39 cellular contexts compared by ENCODE assay signal in the genomic region with DNA sequence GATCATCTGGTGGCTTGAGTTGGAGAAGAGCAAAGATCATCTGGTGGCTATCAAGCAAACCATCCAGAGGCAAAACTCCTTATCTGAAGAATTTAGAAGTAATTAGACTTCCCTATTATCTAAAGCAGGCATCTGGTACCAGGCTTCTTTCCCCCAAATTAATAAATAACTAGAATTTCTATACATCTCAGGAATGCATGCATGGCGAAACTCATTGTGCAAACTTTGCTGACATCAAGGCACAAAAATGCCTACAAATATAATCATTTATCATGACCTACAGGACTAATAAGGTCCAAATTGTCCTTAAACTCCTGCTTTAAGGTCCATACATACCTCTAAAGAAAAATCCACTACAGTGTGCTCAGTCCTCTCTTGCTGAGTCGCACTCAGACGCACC. TPM values are rescaled to one million over a fixed set of nuclear protein-coding genes. Genes with fewer than 3 reads are reported as not detected.
"Had no signal": no experiment of that assay in that cellular context is flagged by ENCODE, and none has a peak within 500 bp of the region (broad histone marks: within the 10 kb centered on the region; RNA-seq: fewer than 3 reads in every experiment).

No MANE protein-coding gene starts in this region.

- H3K9me3 Mint-ChIP-seq: activated CD4-positive, alpha-beta memory T cell treated with anti-CD3 and anti-CD28 coated beads for 36 hours; activated CD4-positive, alpha-beta T cell treated with anti-CD3 and anti-CD28 coated beads, Interleukin-2, amount 10 ng/mL, durations not matched to agents 24 days and 14 days; activated naive CD4-positive, alpha-beta T cell treated with anti-CD3 and anti-CD28 coated beads for 36 hours; activated naive CD8-positive, alpha-beta T cell treated with anti-CD3 and anti-CD28 coated beads for 36 hours; activated T-helper 1 cell treated with anti-CD3 and anti-CD28 coated beads, Interleukin-12 subunit alpha, Interleukin-12 subunit beta, Interleukin-2, Interleukin-4 antibody, amounts not matched to agents 30 ng/mL and 10 ng/mL and 1 ng/mL, durations not matched to agents 14 hours and 24 hours and 36 hours; central memory CD8-positive, alpha-beta T cell; T-helper 1 cell treated with Interleukin-12 subunit alpha and Interleukin-12 subunit beta and Interleukin-4 antibody, amounts not matched to agents 30 μg/mL and 1 μg/mL, for 36 hours; T-helper 2 cell treated with Interferon-gamma antibody and Interleukin-4, amounts not matched to agents 5 μg/mL and 100 μg/mL, for 36 hours had no signal

- H3K36me3 Mint-ChIP-seq: activated CD4-positive, alpha-beta memory T cell treated with anti-CD3 and anti-CD28 coated beads for 36 hours; brain had no signal

- H3K4me1 ChIP-seq: adrenal gland, ascending aorta had no signal

- H3K27ac ChIP-seq: adrenal gland, ascending aorta, cardiac muscle cell, VCaP had no signal

- H3K36me3 ChIP-seq: adrenal gland, ascending aorta had no signal

- FAIRE-seq: bronchial epithelial cell, TTC549 had no signal

- DNase-seq: activated B cell treated with CpG ODN at 0.5 μM for 24 hours; activated CD4-positive, alpha-beta memory T cell treated with anti-CD3 and anti-CD28 coated beads for 36 hours; activated CD4-positive, alpha-beta T cell treated with anti-CD3 and anti-CD28 coated beads for 4 hours; activated CD4-positive, alpha-beta T cell treated with anti-CD3 and anti-CD28 coated beads, Interleukin-2, amount 10 ng/mL, durations not matched to agents 24 days and 14 days; activated CD4-positive, alpha-beta T cell treated with anti-CD3 and anti-CD28 coated beads, Interleukin-2, amount 50 U/mL, for 1 hour; activated CD4-positive, alpha-beta T cell treated with anti-CD3 and anti-CD28 coated beads, Interleukin-2, amount 50 U/mL, for 4 hours; activated CD4-positive, CD25-positive, alpha-beta regulatory T cell treated with anti-CD3 and anti-CD28 coated beads, Interleukin-2, amount 50 U/mL, for 72 hours; activated CD8-positive, alpha-beta memory T cell treated with anti-CD3 and anti-CD28 coated beads, Interleukin-2, amount 50 U/mL, for 4 hours; activated CD8-positive, alpha-beta T cell treated with anti-CD3 and anti-CD28 coated beads for 36 hours; activated effector memory CD4-positive, alpha-beta T cell treated with anti-CD3 and anti-CD28 coated beads, Interleukin-2, amount 50 U/mL, for 16 hours; activated gamma-delta T cell treated with Interleukin-2 at 50 U/mL for 16 hours; activated naive CD4-positive, alpha-beta T cell; activated naive CD4-positive, alpha-beta T cell treated with anti-CD3 and anti-CD28 coated beads for 36 hours; activated naive CD4-positive, alpha-beta T cell treated with anti-CD3 and anti-CD28 coated beads, Interleukin-2, amount 50 U/mL, for 16 hours; activated naive CD8-positive, alpha-beta T cell treated with anti-CD3 and anti-CD28 coated beads for 36 hours; activated T-cell treated with anti-CD3 and anti-CD28 coated beads for 4 hours; activated T-cell treated with anti-CD3 and anti-CD28 coated beads, Interleukin-2, amount 50 U/mL, for 1 hour; activated T-cell treated with anti-CD3 and anti-CD28 coated beads, Interleukin-2, amount 50 U/mL, for 4 hours; activated T-cell treated with anti-CD3 and anti-CD28 coated beads, Interleukin-2, amount 50 U/mL, for 72 hours; adrenal gland; amygdala; anterior cingulate cortex; caudate nucleus; T-helper 1 cell; T-helper 2 cell; T-helper 9 cell had no signal

- H3K9me3 ChIP-seq: adrenal gland, ascending aorta had no signal

- ATAC-seq: activated CD8-positive, alpha-beta T cell treated with anti-CD3 and anti-CD28 coated beads for 36 hours; activated naive CD4-positive, alpha-beta T cell treated with anti-CD3 and anti-CD28 coated beads, Interleukin-2, amount 50 U/mL, for 72 hours; activated T-cell treated with anti-CD3 and anti-CD28 coated beads, Interleukin-2, amount 50 U/mL, for 4 hours; activated T-cell treated with anti-CD3 and anti-CD28 coated beads, Interleukin-2, amount 50 U/mL, for 72 hours; activated T-helper 17 cell treated with anti-CD3 and anti-CD28 coated beads, Interleukin-2, amount 50 U/mL, for 72 hours had no signal

- H3K27ac Mint-ChIP-seq: activated B cell treated with CpG ODN at 0.5 μM for 24 hours; activated CD4-positive, alpha-beta memory T cell treated with anti-CD3 and anti-CD28 coated beads for 36 hours; activated CD4-positive, alpha-beta T cell treated with anti-CD3 and anti-CD28 coated beads, Interleukin-2, amount 10 ng/mL, durations not matched to agents 24 days and 14 days; activated CD8-positive, alpha-beta T cell treated with anti-CD3 and anti-CD28 coated beads for 36 hours; activated naive CD4-positive, alpha-beta T cell treated with anti-CD3 and anti-CD28 coated beads for 36 hours; activated naive CD4-positive, alpha-beta T cell treated with anti-CD3 and anti-CD28 coated beads, Interleukin-2, amount 50 U/mL, for 72 hours; activated naive CD8-positive, alpha-beta T cell treated with anti-CD3 and anti-CD28 coated beads for 36 hours; activated T-cell treated with anti-CD3 and anti-CD28 coated beads, Interleukin-2, amount 50 U/mL, for 72 hours; activated T-helper 1 cell treated with anti-CD3 and anti-CD28 coated beads, Interleukin-12 subunit alpha, Interleukin-12 subunit beta, Interleukin-2, Interleukin-4 antibody, amounts not matched to agents 30 ng/mL and 10 ng/mL and 1 ng/mL, durations not matched to agents 14 hours and 24 hours and 36 hours; activated T-helper 17 cell treated with anti-CD3 and anti-CD28 coated beads, Interleukin-2, amount 50 U/mL, for 72 hours; brain; T-helper 1 cell treated with Interleukin-12 subunit alpha and Interleukin-12 subunit beta and Interleukin-4 antibody, amounts not matched to agents 30 μg/mL and 1 μg/mL, for 36 hours; T-helper 2 cell treated with Interferon-gamma antibody and Interleukin-4, amounts not matched to agents 5 μg/mL and 100 μg/mL, for 36 hours had no signal

- H3K27me3 Mint-ChIP-seq: activated B cell treated with CpG ODN at 0.5 μM for 24 hours; activated CD4-positive, alpha-beta memory T cell treated with anti-CD3 and anti-CD28 coated beads for 36 hours; activated CD4-positive, alpha-beta T cell treated with anti-CD3 and anti-CD28 coated beads, Interleukin-2, amount 10 ng/mL, durations not matched to agents 24 days and 14 days; activated CD8-positive, alpha-beta T cell treated with anti-CD3 and anti-CD28 coated beads for 36 hours; activated naive CD8-positive, alpha-beta T cell treated with anti-CD3 and anti-CD28 coated beads for 36 hours; central memory CD8-positive, alpha-beta T cell had no signal

- H3K4me3 ChIP-seq: adrenal gland, ascending aorta, cardiac muscle cell had no signal

- H3K4me1 Mint-ChIP-seq: activated B cell treated with CpG ODN at 0.5 μM for 24 hours; activated CD4-positive, alpha-beta T cell treated with anti-CD3 and anti-CD28 coated beads, Interleukin-2, amount 10 ng/mL, durations not matched to agents 24 days and 14 days; activated naive CD8-positive, alpha-beta T cell treated with anti-CD3 and anti-CD28 coated beads for 36 hours; activated T-helper 17 cell treated with anti-CD3 and anti-CD28 coated beads, Interleukin-2, amount 50 U/mL, for 72 hours; brain; central memory CD8-positive, alpha-beta T cell had no signal

- H3K27me3 ChIP-seq: adrenal gland, ascending aorta, cardiac muscle cell had no signal

- H3K4me3 Mint-ChIP-seq: activated B cell treated with CpG ODN at 0.5 μM for 24 hours; activated CD4-positive, alpha-beta memory T cell treated with anti-CD3 and anti-CD28 coated beads for 36 hours; activated CD4-positive, alpha-beta T cell treated with anti-CD3 and anti-CD28 coated beads, Interleukin-2, amount 10 ng/mL, durations not matched to agents 24 days and 14 days; activated CD8-positive, alpha-beta T cell treated with anti-CD3 and anti-CD28 coated beads for 36 hours; activated naive CD4-positive, alpha-beta T cell treated with anti-CD3 and anti-CD28 coated beads for 36 hours; activated naive CD8-positive, alpha-beta T cell treated with anti-CD3 and anti-CD28 coated beads for 36 hours; activated T-cell treated with anti-CD3 and anti-CD28 coated beads, Interleukin-2, amount 50 U/mL, for 4 hours; activated T-cell treated with anti-CD3 and anti-CD28 coated beads, Interleukin-2, amount 50 U/mL, for 72 hours; activated T-helper 1 cell treated with anti-CD3 and anti-CD28 coated beads, Interleukin-12 subunit alpha, Interleukin-12 subunit beta, Interleukin-2, Interleukin-4 antibody, amounts not matched to agents 30 ng/mL and 10 ng/mL and 1 ng/mL, durations not matched to agents 14 hours and 24 hours and 36 hours; activated T-helper 17 cell treated with anti-CD3 and anti-CD28 coated beads, Interleukin-2, amount 50 U/mL, for 72 hours; brain; central memory CD8-positive, alpha-beta T cell; T-helper 1 cell treated with Interleukin-12 subunit alpha and Interleukin-12 subunit beta and Interleukin-4 antibody, amounts not matched to agents 30 μg/mL and 1 μg/mL, for 36 hours; T-helper 2 cell treated with Interferon-gamma antibody and Interleukin-4, amounts not matched to agents 5 μg/mL and 100 μg/mL, for 36 hours had no signal

RNA-seq across cellular contexts. Expression of gene OR13D1, which starts 6.0 kb away (rescaled TPM):
- total RNA-seq: activated B cell treated with CpG ODN at 0.5 μM for 24 hours; activated CD4-positive, alpha-beta memory T cell treated with anti-CD3 and anti-CD28 coated beads for 36 hours; activated CD4-positive, alpha-beta T cell treated with anti-CD3 and anti-CD28 coated beads, Interleukin-2, amount 10 ng/mL, durations not matched to agents 24 days and 14 days; activated CD8-positive, alpha-beta memory T cell treated with anti-CD3 and anti-CD28 coated beads for 36 hours; activated CD8-positive, alpha-beta T cell treated with anti-CD3 and anti-CD28 coated beads for 36 hours; activated naive CD4-positive, alpha-beta T cell treated with anti-CD3 and anti-CD28 coated beads for 36 hours; activated naive CD4-positive, alpha-beta T cell treated with anti-CD3 and anti-CD28 coated beads, Interleukin-2, amount 50 U/mL, for 72 hours; activated naive CD8-positive, alpha-beta T cell treated with anti-CD3 and anti-CD28 coated beads for 36 hours; activated T-cell treated with anti-CD3 and anti-CD28 coated beads, Interleukin-2, amount 50 U/mL, for 4 hours; activated T-cell treated with anti-CD3 and anti-CD28 coated beads, Interleukin-2, amount 50 U/mL, for 72 hours; activated T-helper 1 cell treated with anti-CD3 and anti-CD28 coated beads, Interleukin-12 subunit alpha, Interleukin-12 subunit beta, Interleukin-2, Interleukin-4 antibody, amounts not matched to agents 30 ng/mL and 10 ng/mL and 1 ng/mL, durations not matched to agents 14 hours and 24 hours and 36 hours; activated T-helper 17 cell treated with anti-CD3 and anti-CD28 coated beads, Interleukin-2, amount 50 U/mL, for 72 hours; adrenal gland; ascending aorta; bronchial epithelial cell; cardiac muscle cell had no signal
- polyA plus RNA-seq: adrenal gland, cardiac muscle cell had no signal
